1 cellular context compared by ENCODE assay signal in genomic region chr6:157436200-157436943, GRCh38.
TF ChIP-seq lines count a peak whose summit lies in the region.

No MANE protein-coding gene starts in this region.

TF ChIP-seq in GM23338, 12 proteins besides CTCF, POLR2A, EP300 and RAD21 (continued from another document):
- TF ChIP-seq ZNF462 (CRISPR knock-in tag; IDR thresholded peaks at IDR 0.05): no peak
- TF ChIP-seq CREB1 (CRISPR knock-in tag; IDR thresholded peaks at IDR 0.05; ENCODE audit: low read depth): no peak
- no peak for TF ChIP-seq ETS1 (IDR thresholded peaks at IDR 0.05)
- TF ChIP-seq ZNF114 (CRISPR knock-in tag; IDR thresholded peaks at IDR 0.05): no peak
- no peak for TF ChIP-seq ZNF331 (CRISPR knock-in tag; IDR thresholded peaks at IDR 0.05; ENCODE audit: low read depth)
- TF ChIP-seq REST (IDR thresholded peaks at IDR 0.05; ENCODE audit: unreplicated experiment): no peak
- no peak for TF ChIP-seq JUNB (IDR thresholded peaks at IDR 0.05; ENCODE audit: unreplicated experiment)
- TF ChIP-seq EZH2 (IDR thresholded peaks at IDR 0.05; ENCODE audit: low read depth, unreplicated experiment): no peak
